Comparison of ENCODE assay signal across 35 cellular contexts in genomic region chr2:46207591-46207990, GRCh38.
"Had no signal": no experiment of that assay in that cellular context is flagged by ENCODE, and none has a peak within 500 bp of the region (broad histone marks: within the 10 kb centered on the region; RNA-seq: fewer than 3 reads in every experiment).

No MANE protein-coding gene starts in this region.

- H3K27me3 ChIP-seq: MG63 had no signal

- H3K4me3 ChIP-seq: MG63 had no signal

- H3K36me3 ChIP-seq: MG63 had no signal

- DNase-seq: Karpas-422, Kasumi-1, MG63, MM.1S, MV-4-11, NCI-H1048, NCI-H1092, NCI-H1092 treated with DMSO at 0.1 percent for 48 hours, NCI-H1105, NCI-H1105 treated with DMSO at 0.1 percent for 48 hours, NCI-H1417, NCI-H1417 treated with DMSO at 0.1 percent for 48 hours, NCI-H1436, NCI-H1436 treated with DMSO at 0.1 percent for 48 hours, NCI-H146, NCI-H1694, NCI-H1694 treated with DMSO at 0.1 percent for 48 hours, NCI-H187, NCI-H187 treated with DMSO at 0.1 percent for 48 hours, NCI-H1930, NCI-H2029, NCI-H2029 treated with DMSO at 0.1 percent for 48 hours, NCI-H2081, NCI-H2081 treated with DMSO at 0.1 percent for 48 hours, NCI-H2107, NCI-H2171, NCI-H2171 treated with DMSO at 0.1 percent for 48 hours, NCI-H2227 treated with DMSO at 0.1 percent for 48 hours, NCI-H226, NCI-H345, NCI-H446, NCI-H446 treated with DMSO at 0.1 percent for 48 hours, NCI-H510A, NCI-H510A treated with DMSO at 0.1 percent for 48 hours, NCI-H524 had no signal
